Comparison of ENCODE assay signal across 14 cellular contexts in genomic region chr6:15430947-15431405, GRCh38.
DNase-seq lines count a peak whose midpoint lies in the region; ATAC-seq, FAIRE-seq and TF ChIP-seq lines count a peak whose summit lies in the region.
"Had no signal": no experiment of that assay in that cellular context is flagged by ENCODE, and none has a peak within 500 bp of the region (broad histone marks: within the 10 kb centered on the region; RNA-seq: fewer than 3 reads in every experiment).

No MANE protein-coding gene starts in this region.

- intact Hi-C loops in left ventricle myocardium superior (cut with micrococcal nuclease) (no loop called here), mucosa of descending colon (cut with DNase I, micrococcal nuclease) (no loop called here)

- peaks cover 6% of the 10 kb centered on the region for H3K9me3 Mint-ChIP-seq in progenitor cell of endocrine pancreas (ENCODE audit: low read depth)
- H3K9me3 Mint-ChIP-seq: T-cell had no signal

- H3K4me1 Mint-ChIP-seq in progenitor cell of endocrine pancreas (ENCODE audit: low read depth): peaks cover 46% of the 10 kb centered on the region

- peak; percentile 60 for ATAC-seq in left ventricle myocardium superior
- no peak for ATAC-seq in HG02938 (IDR thresholded peaks at IDR 0.05; ENCODE audit: unreplicated experiment)
- no peak for ATAC-seq in mucosa of descending colon
- ATAC-seq: T-cell had no signal

- no peak overlapping the region for H3K4me3 Mint-ChIP-seq in progenitor cell of endocrine pancreas (ENCODE audit: low read depth)
- H3K4me3 Mint-ChIP-seq: activated CD4-positive, alpha-beta T cell treated with anti-CD3 and anti-CD28 coated beads, Interleukin-2, amount 10 ng/mL, durations not matched to agents 7 days and 5 days; T-cell had no signal

- H4K20me1 ChIP-seq in GM23248 (ENCODE audit: insufficient read depth): peaks cover 12% of the 10 kb centered on the region; the same call in 1 of the 2 replicates

- H3F3A ChIP-seq in GM23248 (ENCODE audit: insufficient read depth): peaks cover 45% of the 10 kb centered on the region

- H3K4me3 ChIP-seq in GM23248 (peak overlapping the region; percentile 63; the same call in 1 of the 2 replicates), mucosa of descending colon (no peak overlapping the region)
- H3K4me3 ChIP-seq: coronary artery, prostate gland had no signal

- FAIRE-seq in H54 (lab: Jason Lieb, UNC): no peak

- H3K27ac ChIP-seq in GM23248: peak overlapping the region; percentile 73
- H3K27ac ChIP-seq: coronary artery, prostate gland had no signal

- H3K9ac ChIP-seq in GM23248: peak overlapping the region; percentile 62; the same call in 1 of the 2 replicates

- H2AFZ ChIP-seq in GM23248: no peak overlapping the region

- peaks cover 8% of the 10 kb centered on the region for H3K36me3 Mint-ChIP-seq in progenitor cell of endocrine pancreas (ENCODE audit: insufficient read depth)

- peaks cover 99% of the 10 kb centered on the region for H3K79me2 ChIP-seq in GM23248 (ENCODE audit: insufficient read depth)

- TF ChIP-seq POLR2A in H54 (IDR thresholded peaks at IDR 0.05; ENCODE audit: low read depth, low read length): no peak

- no peaks in the 10 kb centered on the region for H3K9me2 ChIP-seq in GM23248 (ENCODE audit: insufficient read depth)

- TF ChIP-seq CTCF in progenitor cell of endocrine pancreas (IDR thresholded peaks at IDR 0.05; ENCODE audit: unreplicated experiment) (no peak), mucosa of descending colon (IDR thresholded peaks at IDR 0.05) (no peak)

- H3K27me3 Mint-ChIP-seq in progenitor cell of endocrine pancreas: no peaks in the 10 kb centered on the region
- H3K27me3 Mint-ChIP-seq: activated CD4-positive, alpha-beta T cell treated with anti-CD3 and anti-CD28 coated beads, Interleukin-2, amount 10 ng/mL, durations not matched to agents 7 days and 5 days; T-cell had no signal

- H3K36me3 ChIP-seq in GM23248 (ENCODE audit: low read depth) (no peaks in the 10 kb centered on the region), mucosa of descending colon (ENCODE audit: low read depth) (no peaks in the 10 kb centered on the region)
- H3K36me3 ChIP-seq: prostate gland had no signal

- H3K4me1 ChIP-seq in GM23248 (ENCODE audit: insufficient read depth): peaks cover 57% of the 10 kb centered on the region
- peaks cover 19% of the 10 kb centered on the region for H3K4me1 ChIP-seq in mucosa of descending colon (ENCODE audit: low read depth)

- in situ Hi-C loops in GM23248 (cut with MboI): no loop called here

- DNase-seq in GM23248 (peak; percentile 52), astrocyte of the hippocampus (ENCODE audit: low read depth, low spot score) (peak; percentile 27), left ventricle myocardium superior (no peak), progenitor cell of endocrine pancreas (ENCODE audit: low spot score, unreplicated experiment) (no peak), H54 (ENCODE audit: insufficient read length, low spot score) (no peak), NCI-H146 (lab: John Stamatoyannopoulos, UW) (no peak), mucosa of descending colon (no peak)
- DNase-seq: activated CD4-positive, alpha-beta T cell treated with anti-CD3 and anti-CD28 coated beads, Interleukin-2, amount 10 ng/mL, durations not matched to agents 7 days and 5 days; activated gamma-delta T cell treated with Interleukin-2 at 50 U/mL for 16 hours; NCI-H2171; T-cell had no signal

- peak overlapping the region; percentile 77 for H3K27ac Mint-ChIP-seq in progenitor cell of endocrine pancreas
- H3K27ac Mint-ChIP-seq: activated CD4-positive, alpha-beta T cell treated with anti-CD3 and anti-CD28 coated beads, Interleukin-2, amount 10 ng/mL, durations not matched to agents 7 days and 5 days; T-cell had no signal

- peak overlapping the region; percentile 83 for H3K4me2 ChIP-seq in GM23248 (ENCODE audit: unreplicated experiment)

- no peaks in the 10 kb centered on the region for H3K27me3 ChIP-seq in GM23248 (replicated peaks; ENCODE audit: insufficient read depth)

- H3K9me3 ChIP-seq in GM23248 (ENCODE audit: low read depth) (no peaks in the 10 kb centered on the region), mucosa of descending colon (peaks cover 7% of the 10 kb centered on the region)
- H3K9me3 ChIP-seq: prostate gland had no signal

- 36% methylated on average over 6 of the region's 6 CpGs for WGBS in GM23248 (ENCODE audit: low coverage in 1 of 2, low lambda C conversion rate in 2 of 2, missing lambda C conversion rate in 2 of 2), 2 experiments

Comparison
In these comparisons a context has a peak if more than half of its experiments do, and no peak if none do; other contexts are left out.
1. DNase-seq: peak in GM23248 (single experiment) and astrocyte of the hippocampus (single experiment); none in left ventricle myocardium superior (single experiment), progenitor cell of endocrine pancreas (single experiment), H54 (single experiment), NCI-H146 (single experiment) and mucosa of descending colon (0 of 3).